In genomic region chr1:40385437-40386310, GRCh38 we compare ENCODE assay signal across 8 cellular contexts. TPM values are rescaled to one million over a fixed set of nuclear protein-coding genes. Genes with fewer than 3 reads are reported as not detected.
A peak's percentile ranks its signal among the peaks of the same experiment; 100 is the strongest.
DNase-seq lines count a peak whose midpoint lies in the region; ATAC-seq and TF ChIP-seq lines count a peak whose summit lies in the region.

No MANE protein-coding gene starts in this region.

- H3K9me3 Mint-ChIP-seq in central memory CD8-positive, alpha-beta T cell = no peaks in the 10 kb centered on the region
- H3K9me3 Mint-ChIP-seq in nephron progenitor cell = no peaks in the 10 kb centered on the region

- peaks cover 83% of the 10 kb centered on the region for H3K4me1 Mint-ChIP-seq in central memory CD8-positive, alpha-beta T cell
- peaks cover 41% of the 10 kb centered on the region for H3K4me1 Mint-ChIP-seq in nephron progenitor cell

- no peaks in the 10 kb centered on the region for H3K27me3 Mint-ChIP-seq in central memory CD8-positive, alpha-beta T cell
- H3K27me3 Mint-ChIP-seq in nephron progenitor cell (ENCODE audit: low read depth, poor library complexity) = peaks cover 3% of the 10 kb centered on the region

- in situ Hi-C loops in SK-MEL-5 (cut with HindIII; ENCODE audit: low pct_unique_long_range_greater_than_20kb, low sequenced_read_pairs) = no loop called here

- H3K27ac Mint-ChIP-seq in central memory CD8-positive, alpha-beta T cell (ENCODE audit: low read depth) = peak overlapping the region; percentile 98
- H3K27ac Mint-ChIP-seq in nephron progenitor cell = peak overlapping the region; percentile 43

- ATAC-seq in GM18907 (IDR thresholded peaks at IDR 0.05; ENCODE audit: unreplicated experiment) = peak; percentile 68
- peak; percentile 55 for ATAC-seq in HG02970 (IDR thresholded peaks at IDR 0.05; ENCODE audit: low FRiP score, unreplicated experiment)
- peak; percentile 81 for ATAC-seq in central memory CD8-positive, alpha-beta T cell (replicated peaks; ENCODE audit: extremely low read depth, poor library complexity, severe bottlenecking)
- no peak for ATAC-seq in GM19324 (IDR thresholded peaks at IDR 0.05; ENCODE audit: low FRiP score, unreplicated experiment)

- DNase-seq in SK-MEL-5 (ENCODE audit: low read depth, low spot score) (peak; percentile 38), nephron progenitor cell (no peak), cerebellar cortex (ENCODE audit: low spot score) (no peak), NCI-H1092 (lab: John Stamatoyannopoulos, UW) (no peak)
- peak in 1 of 2 donors; percentile 77 for DNase-seq in central memory CD8-positive, alpha-beta T cell (ENCODE audit: low spot score in 2 of 2)

- H3K4me3 Mint-ChIP-seq in central memory CD8-positive, alpha-beta T cell = peak overlapping the region; percentile 80
- H3K4me3 Mint-ChIP-seq in nephron progenitor cell = no peak overlapping the region

- H3K36me3 Mint-ChIP-seq in central memory CD8-positive, alpha-beta T cell (ENCODE audit: insufficient read depth) = peaks cover 50% of the 10 kb centered on the region
- H3K36me3 Mint-ChIP-seq in nephron progenitor cell (ENCODE audit: low read depth) = peaks cover 12% of the 10 kb centered on the region

- no peak for TF ChIP-seq CTCF in nephron progenitor cell (IDR thresholded peaks at IDR 0.05)

RNA-seq across cellular contexts. Expression of gene SMAP2, which starts 12.1 kb away (rescaled TPM):
- 20.5 and 21.1 TPM in 2 replicates for total RNA-seq in SK-MEL-5 (2014; rRNA removed; shearing (Covaris generic))
- 31.1 and 40.8 TPM in 2 replicates for polyA plus RNA-seq in SK-MEL-5 (2015; cell fraction: cytosol; rRNA removed)
- 23.2 and 38.4 TPM in 2 replicates for polyA plus RNA-seq in SK-MEL-5 (2015; cell fraction: nucleus; rRNA removed)
